In genomic region chr19:4313847-4314629, GRCh38 we compare ENCODE assay signal across 14 cellular contexts. TPM values are rescaled to one million over a fixed set of nuclear protein-coding genes. Genes with fewer than 3 reads are reported as not detected.
DNase-seq lines count a peak whose midpoint lies in the region; ATAC-seq, FAIRE-seq and TF ChIP-seq lines count a peak whose summit lies in the region.
"Not testable (repeated sequence)": the region's sequence is repeated elsewhere in the genome, so short reads cannot be mapped to it uniquely, and the experiment has no call there.
"Had no signal": no experiment of that assay in that cellular context is flagged by ENCODE, and none has a peak within 500 bp of the region (broad histone marks: within the 10 kb centered on the region; RNA-seq: fewer than 3 reads in every experiment).

No MANE protein-coding gene starts in this region.

- peaks cover 73% of the 10 kb centered on the region for H3K36me3 Mint-ChIP-seq in nephron progenitor cell (ENCODE audit: low read depth)

- H4K20me1 ChIP-seq in K562 (replicated peaks; ENCODE audit: control insufficient read depth, insufficient read depth, low read length): not testable (repeated sequence)

- TF ChIP-seq POLR2A in K562 (conservative IDR thresholded peaks at IDR 0.05): not testable (repeated sequence)

- intact Hi-C loops in K562 (cut with micrococcal nuclease); lower lobe of right lung (cut with DNase I): not testable (repeated sequence)

- not testable (repeated sequence) for H3K36me3 ChIP-seq in K562 (ENCODE audit: control insufficient read depth, insufficient read depth, low read length); lower lobe of right lung; subcutaneous abdominal adipose tissue (ENCODE audit: control insufficient read depth in 5 of 5, insufficient read depth in 5 of 5, low read length in 5 of 5)

- BruUV-seq in K562 (replicated peaks; lab: Mats Ljungman, UMichigan): not testable (repeated sequence)

- peaks cover 4 to 29% of the 10 kb centered on the region in 2 experiments for H3K4me1 ChIP-seq in K562 (replicated peaks in 1 of 2; ENCODE audit: control insufficient read depth in 2 of 2, insufficient read depth in 2 of 2, low read length in 2 of 2)
- H3K4me1 ChIP-seq in lower lobe of right lung; subcutaneous abdominal adipose tissue (ENCODE audit: control insufficient read depth in 5 of 5, insufficient read depth in 5 of 5, low read length in 5 of 5): not testable (repeated sequence)

- H3K27me3 ChIP-seq in K562 (ENCODE audit: control insufficient read depth in 2 of 2, insufficient read depth in 2 of 2, low read length in 2 of 2); lower lobe of right lung (ENCODE audit: low read depth); subcutaneous abdominal adipose tissue (ENCODE audit: control insufficient read depth in 5 of 5, insufficient read depth in 4 of 5, low read length in 5 of 5): not testable (repeated sequence)

- H3K4me2 ChIP-seq in K562 (ENCODE audit: insufficient read depth, low read length): not testable (repeated sequence)

- H3K4me1 Mint-ChIP-seq in nephron progenitor cell: not testable (repeated sequence)

- H3K79me2 ChIP-seq in K562 (ENCODE audit: control insufficient read depth, insufficient read depth, low read length): not testable (repeated sequence)

- TF ChIP-seq CTCF in GM10266 (IDR thresholded peaks at IDR 0.05; ENCODE audit: control insufficient read depth, insufficient read depth, low read depth, missing control alignments); K562 (IDR thresholded peaks at IDR 0.05 in 2 of 3, conservative IDR thresholded peaks at IDR 0.05 in 1 of 3; ENCODE audit: insufficient read depth in 2 of 3, low read depth in 1 of 3, low read length in 3 of 3); fibroblast of villous mesenchyme (IDR thresholded peaks at IDR 0.05; ENCODE audit: insufficient read depth, low read depth, low read length); lower lobe of right lung (IDR thresholded peaks at IDR 0.05); nephron progenitor cell (IDR thresholded peaks at IDR 0.05): not testable (repeated sequence)

- not testable (repeated sequence) for H3K27me3 Mint-ChIP-seq in nephron progenitor cell (ENCODE audit: low read depth, poor library complexity)

- in situ Hi-C loops in K562 (cut with MboI): not testable (repeated sequence)

- TF ChIP-seq RAD21 in K562 (CRISPR knock-in tag; conservative IDR thresholded peaks at IDR 0.05 in 1 of 2, IDR thresholded peaks at IDR 0.05 in 1 of 2): not testable (repeated sequence)

- FAIRE-seq in K562 (lab: Jason Lieb, UNC): not testable (repeated sequence)

- not testable (repeated sequence) for ATAC-seq in K562, lower lobe of right lung
- ATAC-seq in left lobe of liver: peak; percentile 81

- 33% methylated on average over 15 of the region's 17 CpGs for WGBS in K562 (ENCODE audit: insufficient coverage, low coverage, missing lambda C conversion rate)

- H3K27ac Mint-ChIP-seq in nephron progenitor cell: peak overlapping the region; percentile 38

- H3K9me1 ChIP-seq in K562 (ENCODE audit: control insufficient read depth, insufficient read depth, low read length): not testable (repeated sequence)

- H3K27ac ChIP-seq in K562 (ENCODE audit: extremely low read depth, low read depth, low read length); lower lobe of right lung; subcutaneous abdominal adipose tissue (ENCODE audit: low read depth, low read length): not testable (repeated sequence)

- not testable (repeated sequence) for H3K4me3 ChIP-seq in K562; fibroblast of villous mesenchyme (ENCODE audit: low read depth, low read length)
- H3K4me3 ChIP-seq in lower lobe of right lung (peak overlapping the region; percentile 21), subcutaneous abdominal adipose tissue (ENCODE audit: low read depth in 1 of 5, low read length in 5 of 5) (peak overlapping the region in 3 of 5 donors; percentile 25 to 43 (median 42))

- H3K4me3 Mint-ChIP-seq in nephron progenitor cell: not testable (repeated sequence)

- CTCF ChIA-PET in K562 (lab: Yijun Ruan, JAX; ENCODE audit: low intra/inter-chr PET ratio): not testable (repeated sequence)

- H2AFZ ChIP-seq in K562 (ENCODE audit: low read depth, low read length): not testable (repeated sequence)

- not testable (repeated sequence) for H3K9ac ChIP-seq in K562 (ENCODE audit: insufficient read depth in 1 of 2, low read depth in 2 of 2, low read length in 2 of 2); subcutaneous abdominal adipose tissue (ENCODE audit: low read length in 5 of 5)

- POLR2A ChIA-PET in K562 (lab: Yijun Ruan, JAX): interaction anchor here (1.2 kb wide), 2 partner anchors 14 to 29 kb away, joined by 3 to 4 read pairs; no protein-coding TSS in a partner anchor

- DNase-seq in GM10266 (ENCODE audit: extremely low spot score): peak; percentile 4
- peak; percentile 22 for DNase-seq in NCI-H69 (lab: John Stamatoyannopoulos, UW)
- peak in 3 of 4 experiments; percentile 25 to 31 (median 30) for DNase-seq in K562 (ENCODE audit: extremely low read depth in 1 of 4, low spot score in 3 of 4)
- DNase-seq in fibroblast of villous mesenchyme (ENCODE audit: low read depth): peak; percentile 26
- not testable (repeated sequence) for DNase-seq in left lobe of liver (ENCODE audit: low spot score); lower lobe of right lung; nephron progenitor cell

- not testable (repeated sequence) for TF ChIP-seq EP300 in K562 (IDR thresholded peaks at IDR 0.05; ENCODE audit: low read length)

- not testable (repeated sequence) for H3K9me3 ChIP-seq in K562 (replicated peaks; ENCODE audit: control insufficient read depth, insufficient read depth, low read depth, low read length); lower lobe of right lung; subcutaneous abdominal adipose tissue (ENCODE audit: control insufficient read depth in 5 of 5, low read length in 5 of 5)

- H3K9me3 Mint-ChIP-seq in nephron progenitor cell: not testable (repeated sequence)

RNA-seq across cellular contexts. Expression of gene FSD1, which starts 9.6 kb away (rescaled TPM):
- total RNA-seq in K562 (2011; cell fraction: chromatin; rRNA removed; ENCODE audit: low replicate concordance): 1.8 and 3.1 TPM in 2 replicates
- 1.7 and 2.8 TPM in 2 replicates for total RNA-seq in K562 (2011; cell fraction: nucleolus; rRNA removed)
- 0.92 and 1.4 TPM in 2 replicates for total RNA-seq in K562 (2011; cell fraction: nucleoplasm; rRNA removed)
- total RNA-seq in K562 (2014; rRNA removed): 0.65 and 0.77 TPM in 2 replicates
- 0.73 and 0.80 TPM in 2 replicates for total RNA-seq in K562 (2014; rRNA removed; fragmentation: Illumina TruSeq; extraction: Trizol)
- total RNA-seq in K562 (2015; rRNA removed; fragmentation: Illumina TruSeq; extraction: Trizol): 0.49 and 0.69 TPM in 2 replicates
- total RNA-seq in K562 (2021): 1.4 and 1.5 TPM in 2 replicates
- 0.87 and 1.2 TPM in 2 replicates for polyA plus RNA-seq in K562 (2011; rRNA removed)
- polyA plus RNA-seq in K562 (2011; cell fraction: cytosol; rRNA removed): 0.44 and 3.4 TPM in 2 replicates
- polyA plus RNA-seq in K562 (2011; cell fraction: nucleus; rRNA removed): 2.1 and 3.7 TPM in 2 replicates
- 0.44 and 1.0 TPM in 2 replicates for polyA plus RNA-seq in K562 (2012)
- polyA plus RNA-seq in K562 (2014; fragmentation: Illumina TruSeq; extraction: Trizol): 0.29 and 1.9 TPM in 2 replicates
- under 1 TPM in 1 of 2 experiments, not detected in 1; 0.11 TPM for polyA plus RNA-seq in K562 (2014; fragmentation: Nextera tagmentation; extraction: Ambion mirVana)
- 0.78 and 1.1 TPM in 2 replicates for polyA plus RNA-seq in K562 (2014; rRNA removed)
- 0.33 and 0.49 TPM in 2 replicates for polyA minus RNA-seq in K562 (2011; rRNA and poly(A)+ RNA removed)
- not detected in 2 replicates for polyA minus RNA-seq in K562 (2011; cell fraction: cytosol; rRNA and poly(A)+ RNA removed)
- 0.22 and 0.81 TPM in 2 replicates for polyA minus RNA-seq in K562 (2011; cell fraction: nucleus; rRNA and poly(A)+ RNA removed)
- 8.6 and 9.3 TPM in 2 replicates for total RNA-seq in fibroblast of villous mesenchyme
- 1.3 TPM for total RNA-seq in left lobe of liver
- 0.62 TPM for total RNA-seq in lower lobe of right lung
- polyA plus RNA-seq: CD14-positive monocyte had no signal

RNA-seq across cellular contexts. Expression of gene TMIGD2, which starts 11.8 kb away (rescaled TPM):
- total RNA-seq in K562 (2011; cell fraction: chromatin; rRNA removed; ENCODE audit: low replicate concordance): not detected in 2 replicates
- total RNA-seq in K562 (2011; cell fraction: nucleolus; rRNA removed): not detected in 2 replicates
- not detected in 2 replicates for total RNA-seq in K562 (2011; cell fraction: nucleoplasm; rRNA removed)
- total RNA-seq in K562 (2014; rRNA removed) (not detected in 2 replicates), K562 (2014; rRNA removed; fragmentation: Illumina TruSeq; extraction: Trizol) (not detected in 2 replicates), K562 (2015; rRNA removed; fragmentation: Illumina TruSeq; extraction: Trizol) (not detected in 2 replicates), K562 (2021) (not detected in 2 replicates), fibroblast of villous mesenchyme (not detected in 2 replicates), left lobe of liver (0.25 TPM), lower lobe of right lung (1.7 TPM)
- polyA plus RNA-seq in K562 (2011; rRNA removed) (not detected in 2 replicates), K562 (2014; fragmentation: Illumina TruSeq; extraction: Trizol) (not detected in 2 replicates), K562 (2014; fragmentation: Nextera tagmentation; extraction: Ambion mirVana) (not detected), K562 (2014; rRNA removed) (not detected in 2 replicates)
- 0.06 TPM in 1 of 2 replicates, not detected in the other for polyA plus RNA-seq in K562 (2011; cell fraction: cytosol; rRNA removed)
- not detected in 2 replicates for polyA plus RNA-seq in K562 (2011; cell fraction: nucleus; rRNA removed)
- polyA plus RNA-seq in K562 (2012): 0.10 and 0.18 TPM in 2 replicates
- not detected in 2 replicates for polyA minus RNA-seq in K562 (2011; rRNA and poly(A)+ RNA removed)
- polyA minus RNA-seq in K562 (2011; cell fraction: cytosol; rRNA and poly(A)+ RNA removed): not detected in 2 replicates
- polyA minus RNA-seq in K562 (2011; cell fraction: nucleus; rRNA and poly(A)+ RNA removed): not detected in 2 replicates
- total RNA-seq: A673, Calu3 had no signal
- polyA plus RNA-seq: AG04450 had no signal

RNA-seq across cellular contexts. Expression of gene STAP2, which starts 24.6 kb away (rescaled TPM):
- total RNA-seq in K562 (2011; cell fraction: chromatin; rRNA removed; ENCODE audit: low replicate concordance): 2.7 and 6.6 TPM in 2 replicates
- 8.7 and 10.8 TPM in 2 replicates for total RNA-seq in K562 (2011; cell fraction: nucleolus; rRNA removed)
- total RNA-seq in K562 (2011; cell fraction: nucleoplasm; rRNA removed): 4.0 and 6.0 TPM in 2 replicates
- total RNA-seq in K562 (2014; rRNA removed) (4.3 and 7.8 TPM in 2 replicates), K562 (2014; rRNA removed; fragmentation: Illumina TruSeq; extraction: Trizol) (2.3 and 3.9 TPM in 2 replicates), K562 (2015; rRNA removed; fragmentation: Illumina TruSeq; extraction: Trizol) (3.5 and 4.5 TPM in 2 replicates), K562 (2021) (5.7 and 8.2 TPM in 2 replicates), fibroblast of villous mesenchyme (9.9 and 10.6 TPM in 2 replicates), left lobe of liver (31.8 TPM), lower lobe of right lung (11.8 TPM)
- polyA plus RNA-seq in K562 (2011; rRNA removed) (4.3 and 4.7 TPM in 2 replicates), K562 (2014; fragmentation: Illumina TruSeq; extraction: Trizol) (5.3 and 5.4 TPM in 2 replicates), K562 (2014; fragmentation: Nextera tagmentation; extraction: Ambion mirVana) (1 to 10 TPM; 1.2 to 3.6 TPM), K562 (2014; rRNA removed) (5.8 and 9.8 TPM in 2 replicates)
- 5.4 and 13.5 TPM in 2 replicates for polyA plus RNA-seq in K562 (2011; cell fraction: cytosol; rRNA removed)
- polyA plus RNA-seq in K562 (2011; cell fraction: nucleus; rRNA removed): 5.6 and 10.5 TPM in 2 replicates
- polyA plus RNA-seq in K562 (2012): 1.4 and 4.8 TPM in 2 replicates
- polyA minus RNA-seq in K562 (2011; rRNA and poly(A)+ RNA removed): 1.2 and 3.1 TPM in 2 replicates
- 2.0 and 2.6 TPM in 2 replicates for polyA minus RNA-seq in K562 (2011; cell fraction: cytosol; rRNA and poly(A)+ RNA removed)
- polyA minus RNA-seq in K562 (2011; cell fraction: nucleus; rRNA and poly(A)+ RNA removed): 1.1 and 3.2 TPM in 2 replicates

RNA-seq across cellular contexts. Expression of gene MPND, which starts 29.3 kb away (rescaled TPM):
- total RNA-seq in K562 (2011; cell fraction: chromatin; rRNA removed; ENCODE audit: low replicate concordance): 6.5 and 16.7 TPM in 2 replicates
- total RNA-seq in K562 (2011; cell fraction: nucleolus; rRNA removed): 12.6 and 12.8 TPM in 2 replicates
- 6.2 and 6.5 TPM in 2 replicates for total RNA-seq in K562 (2011; cell fraction: nucleoplasm; rRNA removed)
- total RNA-seq in K562 (2014; rRNA removed): 3.6 and 5.7 TPM in 2 replicates
- 1.5 and 1.9 TPM in 2 replicates for total RNA-seq in K562 (2014; rRNA removed; fragmentation: Illumina TruSeq; extraction: Trizol)
- total RNA-seq in K562 (2015; rRNA removed; fragmentation: Illumina TruSeq; extraction: Trizol): 7.8 and 8.0 TPM in 2 replicates
- 14.0 and 16.2 TPM in 2 replicates for total RNA-seq in K562 (2021)
- polyA plus RNA-seq in K562 (2011; rRNA removed): 3.9 and 4.3 TPM in 2 replicates
- polyA plus RNA-seq in K562 (2011; cell fraction: cytosol; rRNA removed): 4.7 and 8.9 TPM in 2 replicates
- polyA plus RNA-seq in K562 (2011; cell fraction: nucleus; rRNA removed): 4.8 and 7.2 TPM in 2 replicates
- polyA plus RNA-seq in K562 (2012): 13.5 and 16.5 TPM in 2 replicates
- 5.5 and 7.6 TPM in 2 replicates for polyA plus RNA-seq in K562 (2014; fragmentation: Illumina TruSeq; extraction: Trizol)
- polyA plus RNA-seq in K562 (2014; fragmentation: Nextera tagmentation; extraction: Ambion mirVana): 1 to 10 TPM in 1 of 2 experiments, under 1 TPM in 1; 0.25 to 1.3 TPM
- 5.7 and 9.4 TPM in 2 replicates for polyA plus RNA-seq in K562 (2014; rRNA removed)
- polyA minus RNA-seq in K562 (2011; rRNA and poly(A)+ RNA removed): 1.3 and 1.9 TPM in 2 replicates
- polyA minus RNA-seq in K562 (2011; cell fraction: cytosol; rRNA and poly(A)+ RNA removed): 8.7 and 9.4 TPM in 2 replicates
- polyA minus RNA-seq in K562 (2011; cell fraction: nucleus; rRNA and poly(A)+ RNA removed): 3.2 and 4.0 TPM in 2 replicates
- 4.3 and 8.1 TPM in 2 replicates for total RNA-seq in fibroblast of villous mesenchyme
- 24.2 TPM for total RNA-seq in left lobe of liver
- 41.2 TPM for total RNA-seq in lower lobe of right lung

RNA-seq across cellular contexts. Expression of gene SHD, which starts 35.0 kb away (rescaled TPM):
- total RNA-seq in K562 (2011; cell fraction: chromatin; rRNA removed; ENCODE audit: low replicate concordance): 0.42 TPM in 1 of 2 replicates, not detected in the other
- total RNA-seq in K562 (2011; cell fraction: nucleolus; rRNA removed): not detected in 2 replicates
- total RNA-seq in K562 (2011; cell fraction: nucleoplasm; rRNA removed): not detected in 2 replicates
- total RNA-seq in K562 (2014; rRNA removed) (0.33 TPM in 1 of 2 replicates, not detected in the other), K562 (2014; rRNA removed; fragmentation: Illumina TruSeq; extraction: Trizol) (not detected in 2 replicates), K562 (2015; rRNA removed; fragmentation: Illumina TruSeq; extraction: Trizol) (0.15 TPM in 1 of 2 replicates, not detected in the other), K562 (2021) (0.38 and 0.62 TPM in 2 replicates), fibroblast of villous mesenchyme (not detected in 2 replicates), left lobe of liver (8.8 TPM), lower lobe of right lung (not detected)
- polyA plus RNA-seq in K562 (2011; rRNA removed) (0.22 TPM in 1 of 2 replicates, not detected in the other), K562 (2014; fragmentation: Illumina TruSeq; extraction: Trizol) (0.42 TPM in 1 of 2 replicates, not detected in the other), K562 (2014; fragmentation: Nextera tagmentation; extraction: Ambion mirVana) (under 1 TPM; 0.13 to 0.18 TPM), K562 (2014; rRNA removed) (0.05 and 0.13 TPM in 2 replicates)
- polyA plus RNA-seq in K562 (2011; cell fraction: cytosol; rRNA removed): 0.21 and 0.49 TPM in 2 replicates
- polyA plus RNA-seq in K562 (2011; cell fraction: nucleus; rRNA removed): 0.36 and 0.90 TPM in 2 replicates
- 0.78 and 1.4 TPM in 2 replicates for polyA plus RNA-seq in K562 (2012)
- not detected in 2 replicates for polyA minus RNA-seq in K562 (2011; rRNA and poly(A)+ RNA removed)
- not detected in 2 replicates for polyA minus RNA-seq in K562 (2011; cell fraction: cytosol; rRNA and poly(A)+ RNA removed)
- polyA minus RNA-seq in K562 (2011; cell fraction: nucleus; rRNA and poly(A)+ RNA removed): not detected in 2 replicates
- total RNA-seq: A673, Calu3, GM12878 had no signal
- polyA plus RNA-seq: AG04450; CD14-positive monocyte; CD4-positive, alpha-beta memory T cell had no signal
